13 cellular contexts compared by ENCODE assay signal in the genomic region with DNA sequence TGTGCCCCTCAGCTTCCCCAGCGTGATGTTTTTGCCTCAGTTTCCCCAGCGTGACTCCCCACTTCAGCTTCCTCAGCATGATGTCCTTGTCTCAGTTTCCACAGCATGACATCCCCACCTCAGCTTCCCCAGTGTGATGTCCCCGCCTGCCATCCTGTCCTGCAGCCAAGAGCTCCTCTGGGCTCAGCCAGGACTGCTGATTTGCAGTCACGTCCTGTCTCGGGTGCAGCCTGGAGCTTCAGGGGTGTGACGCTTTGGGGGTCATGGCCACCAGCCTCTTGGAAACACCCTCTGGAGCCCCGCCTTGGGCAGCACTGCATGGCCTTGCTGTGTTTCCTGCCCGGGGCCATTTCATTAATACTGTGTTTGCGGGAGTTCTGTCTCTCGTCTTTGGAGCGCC. TPM values are rescaled to one million over a fixed set of nuclear protein-coding genes. Genes with fewer than 3 reads are reported as not detected.
DNase-seq lines count a peak whose midpoint lies in the region; ATAC-seq, FAIRE-seq and TF ChIP-seq lines count a peak whose summit lies in the region.
"Had no signal": no experiment of that assay in that cellular context is flagged by ENCODE, and none has a peak within 500 bp of the region (broad histone marks: within the 10 kb centered on the region; RNA-seq: fewer than 3 reads in every experiment).

No MANE protein-coding gene starts in this region.

- no peaks in the 10 kb centered on the region for H3K9me2 ChIP-seq in Loucy (replicated peaks; ENCODE audit: low read depth, low read length)

- no peak overlapping the region for H3K4me3 Mint-ChIP-seq in CD14-positive monocyte
- H3K4me3 Mint-ChIP-seq in nephron progenitor cell = no peak overlapping the region
- H3K4me3 Mint-ChIP-seq: activated B cell treated with CpG ODN at 0.5 μM for 24 hours, B cell, H9 had no signal

- no peaks in the 10 kb centered on the region for H3K79me2 ChIP-seq in Loucy (ENCODE audit: insufficient read depth, low read length)

- H3K36me3 Mint-ChIP-seq in CD14-positive monocyte (peaks cover 32 to 82% of the 10 kb centered on the region in 2 donors), nephron progenitor cell (ENCODE audit: low read depth) (peaks cover 10% of the 10 kb centered on the region)

- H3K27ac Mint-ChIP-seq in CD14-positive monocyte = peak overlapping the region in 4 of 7 donors; percentile 54 to 84 (median 61)
- peak overlapping the region; percentile 89 for H3K27ac Mint-ChIP-seq in nephron progenitor cell
- H3K27ac Mint-ChIP-seq: B cell had no signal

- ATAC-seq in HG02970 (IDR thresholded peaks at IDR 0.05; ENCODE audit: low FRiP score, unreplicated experiment) = no peak

- H3K9me3 ChIP-seq in Loucy (ENCODE audit: insufficient read depth, low read depth, low read length) = no peaks in the 10 kb centered on the region
- H3K9me3 ChIP-seq in effector memory CD4-positive, alpha-beta T cell (ENCODE audit: control insufficient read depth, low read length) = no peaks in the 10 kb centered on the region
- H3K9me3 ChIP-seq: esophagus muscularis mucosa, MG63 had no signal

- H3K27me3 Mint-ChIP-seq in CD14-positive monocyte (ENCODE audit: low read depth in 3 of 3) (no peaks in the 10 kb centered on the region), nephron progenitor cell (ENCODE audit: low read depth, poor library complexity) (no peaks in the 10 kb centered on the region)
- H3K27me3 Mint-ChIP-seq: activated B cell treated with CpG ODN at 0.5 μM for 24 hours, B cell had no signal

- H3K4me1 ChIP-seq in Loucy (ENCODE audit: insufficient read depth, low read length, poor library complexity, severe bottlenecking) = peaks cover 13% of the 10 kb centered on the region
- peaks cover 21% of the 10 kb centered on the region for H3K4me1 ChIP-seq in effector memory CD4-positive, alpha-beta T cell (ENCODE audit: control insufficient read depth, insufficient read depth, low read length, poor library complexity, severe bottlenecking)

- intact Hi-C loops in CD14-positive monocyte (cut with micrococcal nuclease) = no loop called here

- H3K27me3 ChIP-seq in Loucy (ENCODE audit: insufficient read depth, low read length, poor library complexity, severe bottlenecking) = no peaks in the 10 kb centered on the region
- H3K27me3 ChIP-seq in effector memory CD4-positive, alpha-beta T cell (replicated peaks; ENCODE audit: control insufficient read depth, insufficient read depth, low read length, poor library complexity, severe bottlenecking) = no peaks in the 10 kb centered on the region
- H3K27me3 ChIP-seq: esophagus muscularis mucosa, MG63 had no signal

- TF ChIP-seq POLR2A in GM12891 (IDR thresholded peaks at IDR 0.05; ENCODE audit: low read depth, low read length) = no peak

- H3K9me3 Mint-ChIP-seq in CD14-positive monocyte (peaks cover 0 to 2% (median 0%) of the 10 kb centered on the region in 7 donors), nephron progenitor cell (no peaks in the 10 kb centered on the region)
- H3K9me3 Mint-ChIP-seq: activated B cell treated with CpG ODN at 0.5 μM for 24 hours, H9 had no signal

- peak overlapping the region; percentile 67 for H3K27ac ChIP-seq in effector memory CD4-positive, alpha-beta T cell (ENCODE audit: insufficient read depth, low read length, poor library complexity, severe bottlenecking)

- no peaks in the 10 kb centered on the region for H3F3A ChIP-seq in Loucy (ENCODE audit: low read depth)

- TF ChIP-seq CTCF in CD14-positive monocyte (IDR thresholded peaks at IDR 0.05) (no peak), Loucy (conservative IDR thresholded peaks at IDR 0.05; ENCODE audit: low read length) (no peak), nephron progenitor cell (IDR thresholded peaks at IDR 0.05) (no peak)

- no peaks in the 10 kb centered on the region for H3K36me3 ChIP-seq in Loucy (ENCODE audit: insufficient read depth, low read length)
- H3K36me3 ChIP-seq in effector memory CD4-positive, alpha-beta T cell (ENCODE audit: control insufficient read depth, insufficient read depth, low read length) = peaks cover 24% of the 10 kb centered on the region

- DNase-seq in CD14-positive monocyte (ENCODE audit: low spot score) (no peak), nephron progenitor cell (no peak), HTR-8/SVneo (ENCODE audit: insufficient read length, low spot score) (no peak), NCI-H226 (no peak), GM12891 (ENCODE audit: insufficient read length, low spot score) (no peak)
- DNase-seq in effector memory CD4-positive, alpha-beta T cell = no peak
- DNase-seq: activated B cell treated with CpG ODN at 0.5 μM for 24 hours, H9, MG63 had no signal

- H3K4me3 ChIP-seq in Loucy (ENCODE audit: low read length, poor library complexity, severe bottlenecking) = peak overlapping the region; percentile 34
- no peak overlapping the region for H3K4me3 ChIP-seq in effector memory CD4-positive, alpha-beta T cell (ENCODE audit: insufficient read depth, low read depth, low read length, poor library complexity, severe bottlenecking)
- H3K4me3 ChIP-seq: esophagus muscularis mucosa, MG63 had no signal

- H3K4me2 ChIP-seq in Loucy (ENCODE audit: low read depth, low read length, poor library complexity, severe bottlenecking) = peak overlapping the region; percentile 71

- no peak overlapping the region for H2AFZ ChIP-seq in Loucy (ENCODE audit: low read length)

- FAIRE-seq in HTR-8/SVneo (lab: Jason Lieb, UNC) = no peak
- no peak for FAIRE-seq in GM12891 (lab: Jason Lieb, UNC)

- H4K20me1 ChIP-seq in Loucy (ENCODE audit: insufficient read depth, low read length, poor library complexity, severe bottlenecking) = no peaks in the 10 kb centered on the region

- H3K4me1 Mint-ChIP-seq in CD14-positive monocyte (peaks cover 38% of the 10 kb centered on the region), nephron progenitor cell (peaks cover 47% of the 10 kb centered on the region)
- H3K4me1 Mint-ChIP-seq: B cell had no signal

- H3K9ac ChIP-seq in Loucy (ENCODE audit: low read depth, low read length, poor library complexity, severe bottlenecking) = peak overlapping the region; percentile 63

TF ChIP-seq in GM12891, 5 proteins besides CTCF, POLR2A, EP300 and RAD21:
- TF ChIP-seq PAX5 (IDR thresholded peaks at IDR 0.05; ENCODE audit: insufficient read depth, low read length, severe bottlenecking) (no peak), TAF1 (IDR thresholded peaks at IDR 0.05; ENCODE audit: low read depth, low read length) (no peak), POLR2AphosphoS5 (IDR thresholded peaks at IDR 0.05; ENCODE audit: low read depth, low read length) (no peak), POU2F2 (IDR thresholded peaks at IDR 0.05; ENCODE audit: low read depth, low read length) (no peak), SPI1 (IDR thresholded peaks at IDR 0.05; ENCODE audit: low read depth, low read length) (no peak)

RNA-seq across cellular contexts. Expression of a gene that starts 16.5 kb away (rescaled TPM):
- polyA plus RNA-seq in CD14-positive monocyte = 10 to 100 TPM; 41.1 to 62.7 TPM
- 28.9 TPM for polyA plus RNA-seq in GM12891 (2012; ENCODE audit: low read depth, missing spikeins)

RNA-seq across cellular contexts. Expression of a gene that starts 52.2 kb away (rescaled TPM):
- polyA plus RNA-seq in CD14-positive monocyte = 1 to 10 TPM; 3.7 to 4.7 TPM
- polyA plus RNA-seq in GM12891 (2012; ENCODE audit: low read depth, missing spikeins) = 29.2 TPM

RNA-seq across cellular contexts. Expression of a gene that starts 57.2 kb away (rescaled TPM):
- under 1 TPM; 0.59 to 0.95 TPM for polyA plus RNA-seq in CD14-positive monocyte
- polyA plus RNA-seq in GM12891 (2012; ENCODE audit: low read depth, missing spikeins) = 5.0 TPM

RNA-seq across cellular contexts. Expression of a gene that starts 57.5 kb away (rescaled TPM):
- under 1 TPM in 1 of 2 donors, not detected in 1; 0.36 TPM for polyA plus RNA-seq in CD14-positive monocyte
- 0.13 TPM for polyA plus RNA-seq in GM12891 (2012; ENCODE audit: low read depth, missing spikeins)
